10 cellular contexts compared by ENCODE assay signal in the genomic region with DNA sequence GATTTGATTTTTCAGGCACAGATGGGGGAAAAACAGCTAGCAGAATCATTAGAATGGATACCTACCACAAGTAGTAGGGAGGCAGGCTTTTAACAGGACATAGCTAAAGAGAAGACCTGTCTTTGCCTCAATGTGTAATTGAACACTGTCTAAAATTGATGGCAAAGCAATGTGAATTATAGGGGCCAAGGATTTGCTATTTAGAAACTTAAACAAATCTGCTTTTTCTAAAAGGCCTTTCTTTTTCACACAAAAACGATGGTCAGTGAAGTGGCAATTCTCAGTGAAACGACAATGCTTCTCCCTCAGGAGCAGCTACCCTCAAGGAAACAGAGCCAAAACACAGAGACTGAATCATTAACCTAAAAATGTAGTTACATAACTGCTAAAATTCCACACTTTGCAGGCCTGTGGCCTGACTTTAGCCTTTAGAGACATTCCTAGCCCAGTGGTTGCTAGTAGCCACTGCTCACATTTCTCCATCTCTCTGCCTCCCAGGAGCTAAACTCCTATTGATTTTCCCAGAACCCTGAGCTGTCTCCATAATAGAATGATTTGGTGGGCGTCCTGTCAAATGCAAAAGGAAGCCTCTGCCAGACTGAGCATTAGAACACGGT.
A peak's percentile ranks its signal among the peaks of the same experiment; 100 is the strongest.
DNase-seq lines count a peak whose midpoint lies in the region; ATAC-seq, FAIRE-seq and TF ChIP-seq lines count a peak whose summit lies in the region.
"Had no signal": no experiment of that assay in that cellular context is flagged by ENCODE, and none has a peak within 500 bp of the region (broad histone marks: within the 10 kb centered on the region; RNA-seq: fewer than 3 reads in every experiment).

No MANE protein-coding gene starts in this region.

- H3K27ac ChIP-seq in neural progenitor cell: peak overlapping the region; percentile 65

- H3K4me1 Mint-ChIP-seq in neural progenitor cell: peaks cover 30% of the 10 kb centered on the region
- no peaks in the 10 kb centered on the region for H3K4me1 Mint-ChIP-seq in natural killer cell treated with Interleukin-12 subunit alpha and Interleukin-12 subunit beta and Interleukin-15 and Interleukin-18, amount 100 ng/mL, for 72 hours (ENCODE audit: low read depth in 2 of 2)

- H3K9me3 ChIP-seq in neural progenitor cell (ENCODE audit: low read depth): no peaks in the 10 kb centered on the region

- ATAC-seq in GM21423 (IDR thresholded peaks at IDR 0.05; ENCODE audit: unreplicated experiment): no peak
- no peak for ATAC-seq in natural killer cell treated with Interleukin-12 subunit alpha and Interleukin-12 subunit beta and Interleukin-15 and Interleukin-18, amount 100 ng/mL, for 72 hours
- no peak for ATAC-seq in GM21381 (IDR thresholded peaks at IDR 0.05; ENCODE audit: unreplicated experiment)

- DNase-seq in AG08395 (ENCODE audit: low spot score): peak; percentile 90
- peak; percentile 89 for DNase-seq in RCC 7860 (ENCODE audit: low spot score)
- DNase-seq in fibroblast of the conjunctiva (ENCODE audit: low read depth): peak; percentile 17
- peak; percentile 21 for DNase-seq in neural progenitor cell (ENCODE audit: low spot score)
- no peak for DNase-seq in NK-92 (lab: John Stamatoyannopoulos, UW; ENCODE audit: unreplicated experiment)
- DNase-seq in natural killer cell treated with Interleukin-12 subunit alpha and Interleukin-12 subunit beta and Interleukin-15 and Interleukin-18, amount 100 ng/mL, for 72 hours (ENCODE audit: low spot score): no peak
- DNase-seq: CD4-positive, alpha-beta T cell; NCI-H524 had no signal

- H3K4me1 ChIP-seq in neural progenitor cell: peaks cover 20% of the 10 kb centered on the region

- peak; percentile 94 for FAIRE-seq in RCC 7860 (lab: Jason Lieb, UNC)

- H3K36me3 ChIP-seq in neural progenitor cell: no peaks in the 10 kb centered on the region

- H4K20me1 ChIP-seq in neural progenitor cell (ENCODE audit: low read depth): no peaks in the 10 kb centered on the region

- no peaks in the 10 kb centered on the region for H3K36me3 Mint-ChIP-seq in neural progenitor cell
- H3K36me3 Mint-ChIP-seq in natural killer cell treated with Interleukin-12 subunit alpha and Interleukin-12 subunit beta and Interleukin-15 and Interleukin-18, amount 100 ng/mL, for 72 hours: no peaks in the 10 kb centered on the region

- no peak overlapping the region for H3K4me3 ChIP-seq in neural progenitor cell

- H3K9ac ChIP-seq in neural progenitor cell: no peak overlapping the region

- peaks cover 6% of the 10 kb centered on the region for H3K9me3 Mint-ChIP-seq in neural progenitor cell
- H3K9me3 Mint-ChIP-seq in natural killer cell treated with Interleukin-12 subunit alpha and Interleukin-12 subunit beta and Interleukin-15 and Interleukin-18, amount 100 ng/mL, for 72 hours: no peaks in the 10 kb centered on the region

- H3K4me2 ChIP-seq in neural progenitor cell: peak overlapping the region; percentile 44

- H2AFZ ChIP-seq in neural progenitor cell (replicated peaks): peak overlapping the region; percentile 92

- no peaks in the 10 kb centered on the region for H3K27me3 ChIP-seq in neural progenitor cell

- no peaks in the 10 kb centered on the region for H3K79me2 ChIP-seq in neural progenitor cell (ENCODE audit: low read depth)

- H3K27ac Mint-ChIP-seq in neural progenitor cell: peak overlapping the region; percentile 90
- no peak overlapping the region for H3K27ac Mint-ChIP-seq in natural killer cell treated with Interleukin-12 subunit alpha and Interleukin-12 subunit beta and Interleukin-15 and Interleukin-18, amount 100 ng/mL, for 72 hours
- H3K27ac Mint-ChIP-seq: CD4-positive, alpha-beta T cell had no signal

- no peak for TF ChIP-seq CTCF in neural progenitor cell (IDR thresholded peaks at IDR 0.05)

- peaks cover under 1% of the 10 kb centered on the region for H3K27me3 Mint-ChIP-seq in neural progenitor cell (ENCODE audit: insufficient read depth, low read depth)
- H3K27me3 Mint-ChIP-seq in natural killer cell treated with Interleukin-12 subunit alpha and Interleukin-12 subunit beta and Interleukin-15 and Interleukin-18, amount 100 ng/mL, for 72 hours: peaks cover 0 to 3% of the 10 kb centered on the region in 2 donors
- H3K27me3 Mint-ChIP-seq: CD4-positive, alpha-beta T cell had no signal

- no peak overlapping the region for H3K4me3 Mint-ChIP-seq in neural progenitor cell
- H3K4me3 Mint-ChIP-seq in natural killer cell treated with Interleukin-12 subunit alpha and Interleukin-12 subunit beta and Interleukin-15 and Interleukin-18, amount 100 ng/mL, for 72 hours: no peak overlapping the region
- H3K4me3 Mint-ChIP-seq: CD4-positive, alpha-beta T cell had no signal

- H3F3A ChIP-seq in neural progenitor cell (ENCODE audit: low read depth): peaks cover 10% of the 10 kb centered on the region

Comparison
In these comparisons a context has a peak if more than half of its experiments do, and no peak if none do; other contexts are left out.
1. DNase-seq: peak in AG08395 (single experiment), RCC 7860 (single experiment), fibroblast of the conjunctiva (single experiment) and neural progenitor cell (single experiment); none in NK-92 (single experiment) and natural killer cell treated with Interleukin-12 subunit alpha and Interleukin-12 subunit beta and Interleukin-15 and Interleukin-18, amount 100 ng/mL, for 72 hours (single experiment).